ENCODE assay signal across 29 cellular contexts in genomic region chr1:203040518-203041275, GRCh38. TPM values are rescaled to one million over a fixed set of nuclear protein-coding genes. Genes with fewer than 3 reads are reported as not detected.
DNase-seq lines count a peak whose midpoint lies in the region; ATAC-seq, FAIRE-seq and TF ChIP-seq lines count a peak whose summit lies in the region.
"Had no signal": no experiment of that assay in that cellular context is flagged by ENCODE, and none has a peak within 500 bp of the region (broad histone marks: within the 10 kb centered on the region; RNA-seq: fewer than 3 reads in every experiment).

No MANE protein-coding gene starts in this region.

- H3K36me3 Mint-ChIP-seq in Caco-2 (ENCODE audit: insufficient read depth, unreplicated experiment) (peaks cover 5% of the 10 kb centered on the region), nephron (ENCODE audit: low read depth) (peaks cover 14% of the 10 kb centered on the region)
- no peaks in the 10 kb centered on the region for H3K36me3 Mint-ChIP-seq in activated T-cell treated with anti-CD3 and anti-CD28 coated beads, Interleukin-2, amount 50 U/mL, for 72 hours (ENCODE audit: insufficient read depth in 2 of 2)
- H3K36me3 Mint-ChIP-seq: IgD-negative memory B cell had no signal

- no peak overlapping the region for H3K27ac ChIP-seq in Karpas-422 (ENCODE audit: low read length)
- no peak overlapping the region for H3K27ac ChIP-seq in substantia nigra (ENCODE audit: low read depth, low read length, poor library complexity, severe bottlenecking)
- H3K27ac ChIP-seq: C4-2B, neutrophil, prostate gland, thoracic aorta, uterus had no signal

- H3K9ac ChIP-seq in Karpas-422 (ENCODE audit: low read length), result 0 out of 2 replicates have a peak overlapping the region, but pooled peaks have one; percentile 5

- no peaks in the 10 kb centered on the region for H3K9me3 ChIP-seq in Caco-2
- no peaks in the 10 kb centered on the region for H3K9me3 ChIP-seq in Karpas-422 (ENCODE audit: low read length)
- H3K9me3 ChIP-seq: MG63, neutrophil, prostate gland, thoracic aorta, uterus had no signal

- peak overlapping the region; percentile 50 for H3K27ac Mint-ChIP-seq in Caco-2 (ENCODE audit: unreplicated experiment)
- peak overlapping the region in 2 of 3 experiments; percentile 58 to 91 for H3K27ac Mint-ChIP-seq in nephron
- H3K27ac Mint-ChIP-seq in activated T-cell treated with anti-CD3 and anti-CD28 coated beads, Interleukin-2, amount 50 U/mL, for 72 hours, result no peak overlapping the region
- H3K27ac Mint-ChIP-seq: activated naive CD8-positive, alpha-beta T cell treated with anti-CD3 and anti-CD28 coated beads, Interleukin-2, amount 10 ng/mL, durations not matched to agents 7 days and 5 days; IgD-negative memory B cell had no signal

- H2AFZ ChIP-seq in Karpas-422 (ENCODE audit: low read length), result peak overlapping the region; percentile 11; the same call in 1 of the 2 replicates

- CTCF ChIA-PET in Caco-2 (lab: Charles Lee), result interaction anchor here (0.6 to 3.5 kb wide), 20 partner anchors 9 to 287 kb away, joined by 3 to 90 read pairs (median 5); partner anchors contain the start of genes ADORA1 and PPFIA4

- intact Hi-C loops in Caco-2 (cut with micrococcal nuclease; ENCODE audit: unreplicated experiment), result no loop called here

- peak in 1 of 2 experiments; percentile 21 for DNase-seq in Caco-2
- DNase-seq in Karpas-422, result peak; percentile 65
- DNase-seq in bronchial epithelial cell (ENCODE audit: low read depth), result peak; percentile 20
- no peak for DNase-seq in mucosa of gallbladder (ENCODE audit: low spot score)
- no peak for DNase-seq in substantia nigra (lab: John Stamatoyannopoulos, UW)
- no peak for DNase-seq in GDM1 (lab: John Stamatoyannopoulos, UW)
- no peak for DNase-seq in activated T-cell treated with anti-CD3 and anti-CD28 coated beads, Interleukin-2, amount 50 U/mL, for 72 hours
- DNase-seq: activated gamma-delta T cell; activated naive CD8-positive, alpha-beta T cell treated with anti-CD3 and anti-CD28 coated beads, Interleukin-2, amount 10 ng/mL, durations not matched to agents 7 days and 5 days; DMS79; GF-D8; MG63; NCI-H2029 treated with DMSO at 0.1 percent for 48 hours; NCI-H2227 treated with DMSO at 0.1 percent for 48 hours; NCI-H748 treated with DMSO at 0.1 percent for 48 hours; stimulated activated naive CD8-positive, alpha-beta T cell treated with anti-CD3 and anti-CD28 coated beads, Interleukin-15, Interleukin-2, amounts not matched to agents 100 U/mL and 50 U/mL, for 24 hours; T-helper 1 cell had no signal

- H3K4me3 ChIP-seq in Caco-2 (ENCODE audit: low read depth, low read length), result no peak overlapping the region
- no peak overlapping the region for H3K4me3 ChIP-seq in Karpas-422 (ENCODE audit: low read length)
- no peak overlapping the region for H3K4me3 ChIP-seq in bronchial epithelial cell (ENCODE audit: low read depth, low read length)
- H3K4me3 ChIP-seq: lung, MG63, prostate gland, thoracic aorta, uterus had no signal

- no peaks in the 10 kb centered on the region for H3K79me2 ChIP-seq in Karpas-422 (ENCODE audit: low read length)

- TF ChIP-seq CTCF in Caco-2 (IDR thresholded peaks at IDR 0.05; ENCODE audit: insufficient read depth in 1 of 2, low read depth in 1 of 2, low read length in 1 of 2, severe bottlenecking in 1 of 2, unreplicated experiment in 1 of 2) (no peak), bronchial epithelial cell (IDR thresholded peaks at IDR 0.05; ENCODE audit: insufficient read depth, low read length, severe bottlenecking) (no peak), nephron (IDR thresholded peaks at IDR 0.05; ENCODE audit: unreplicated experiment in 3 of 3) (peak in 1 of 3 experiments; percentile 7)

- H3K9me2 ChIP-seq in Karpas-422 (replicated peaks; ENCODE audit: insufficient read depth, low read length), result no peaks in the 10 kb centered on the region

- no peaks in the 10 kb centered on the region for H3K27me3 Mint-ChIP-seq in Caco-2 (ENCODE audit: insufficient read depth, unreplicated experiment)
- H3K27me3 Mint-ChIP-seq in nephron (ENCODE audit: low read depth), result peaks cover 3% of the 10 kb centered on the region
- H3K27me3 Mint-ChIP-seq in activated T-cell treated with anti-CD3 and anti-CD28 coated beads, Interleukin-2, amount 50 U/mL, for 72 hours (ENCODE audit: low read depth), result no peaks in the 10 kb centered on the region
- H3K27me3 Mint-ChIP-seq: activated naive CD8-positive, alpha-beta T cell treated with anti-CD3 and anti-CD28 coated beads, Interleukin-2, amount 10 ng/mL, durations not matched to agents 7 days and 5 days had no signal

- ATAC-seq in activated T-cell treated with anti-CD3 and anti-CD28 coated beads, Interleukin-2, amount 50 U/mL, for 72 hours (replicated peaks in 1 of 2), result no peak
- ATAC-seq: stimulated activated naive CD8-positive, alpha-beta T cell treated with anti-CD3 and anti-CD28 coated beads, Interleukin-15, Interleukin-2, amounts not matched to agents 100 U/mL and 50 U/mL, for 24 hours had no signal

- H4K20me1 ChIP-seq in Karpas-422 (ENCODE audit: insufficient read depth, low read depth, low read length), result no peaks in the 10 kb centered on the region

- peak overlapping the region; percentile 18 for H3K4me2 ChIP-seq in Karpas-422 (ENCODE audit: low read depth, low read length, poor library complexity, severe bottlenecking)

- H3K4me1 Mint-ChIP-seq in Caco-2 (ENCODE audit: low read depth, unreplicated experiment), result peaks cover 21% of the 10 kb centered on the region
- H3K4me1 Mint-ChIP-seq in nephron, result peaks cover 86% of the 10 kb centered on the region
- H3K4me1 Mint-ChIP-seq in activated T-cell treated with anti-CD3 and anti-CD28 coated beads, Interleukin-2, amount 50 U/mL, for 72 hours (ENCODE audit: low read depth), result no peaks in the 10 kb centered on the region

- H3K4me3 Mint-ChIP-seq in Caco-2 (ENCODE audit: unreplicated experiment) (no peak overlapping the region), nephron (peak overlapping the region in 2 of 3 experiments; percentile 54 to 63)
- H3K4me3 Mint-ChIP-seq in activated T-cell treated with anti-CD3 and anti-CD28 coated beads, Interleukin-2, amount 50 U/mL, for 72 hours, result no peak overlapping the region
- H3K4me3 Mint-ChIP-seq: activated naive CD8-positive, alpha-beta T cell treated with anti-CD3 and anti-CD28 coated beads, Interleukin-2, amount 10 ng/mL, durations not matched to agents 7 days and 5 days had no signal

- FAIRE-seq in bronchial epithelial cell (lab: Jason Lieb, UNC), result peak; percentile 87
- FAIRE-seq: H54, keratinocyte, TTC549 had no signal

- H3K9me3 Mint-ChIP-seq in Caco-2 (ENCODE audit: unreplicated experiment) (no peaks in the 10 kb centered on the region), nephron (no peaks in the 10 kb centered on the region)
- H3K9me3 Mint-ChIP-seq in activated T-cell treated with anti-CD3 and anti-CD28 coated beads, Interleukin-2, amount 50 U/mL, for 72 hours, result no peaks in the 10 kb centered on the region
- H3K9me3 Mint-ChIP-seq: activated naive CD8-positive, alpha-beta T cell treated with anti-CD3 and anti-CD28 coated beads, Interleukin-2, amount 10 ng/mL, durations not matched to agents 7 days and 5 days; IgD-negative memory B cell had no signal

- H3K4me1 ChIP-seq in Caco-2, result peaks cover 8% of the 10 kb centered on the region; the same call in 1 of the 2 replicates
- peaks cover 18% of the 10 kb centered on the region for H3K4me1 ChIP-seq in Karpas-422 (ENCODE audit: low read length)
- H3K4me1 ChIP-seq: prostate gland, uterus had no signal

- no TSS peak for BruUV-seq in Caco-2 (replicated peaks; lab: Mats Ljungman, UMichigan)

- H3K27me3 ChIP-seq in Caco-2 (replicated peaks; ENCODE audit: control insufficient read depth, insufficient read depth, low read length) (no peaks in the 10 kb centered on the region), Karpas-422 (ENCODE audit: low read length) (no peaks in the 10 kb centered on the region), bronchial epithelial cell (ENCODE audit: control insufficient read depth, insufficient read depth, low read length) (no peaks in the 10 kb centered on the region)
- H3K27me3 ChIP-seq: MG63, neutrophil, uterus had no signal

- POLR2A ChIA-PET in Caco-2 (lab: Charles Lee), result no interaction called here

- H3K36me3 ChIP-seq in Caco-2 (ENCODE audit: control insufficient read depth, insufficient read depth, low read length) (no peaks in the 10 kb centered on the region), Karpas-422 (ENCODE audit: insufficient read depth, low read length) (no peaks in the 10 kb centered on the region), bronchial epithelial cell (ENCODE audit: control insufficient read depth, insufficient read depth, low read length) (peaks cover 7% of the 10 kb centered on the region)
- H3K36me3 ChIP-seq: neutrophil, prostate gland, thoracic aorta, uterus had no signal

RNA-seq across cellular contexts. Expression of gene PPFIA4, which starts 14.4 kb away (rescaled TPM):
- total RNA-seq in Caco-2 (2022) (8.7 and 9.4 TPM in 2 replicates), bronchial epithelial cell (4.2 and 9.2 TPM in 2 replicates), mucosa of gallbladder (7.0 TPM)
- total RNA-seq in Karpas-422 (2014; rRNA removed; shearing (Covaris generic); ENCODE audit: low replicate concordance), result 0.04 TPM in 1 of 2 replicates, not detected in the other
- 10 to 100 TPM in 1 of 2 donors, 1 to 10 TPM in 1; 5.4 to 18.8 TPM for total RNA-seq in activated T-cell treated with anti-CD3 and anti-CD28 coated beads, Interleukin-2, amount 50 U/mL, for 72 hours

RNA-seq across cellular contexts. Expression of gene TMEM183A, which starts 33.5 kb away (rescaled TPM):
- 62.8 and 74.3 TPM in 2 replicates for total RNA-seq in Caco-2 (2022)
- total RNA-seq in Karpas-422 (2014; rRNA removed; shearing (Covaris generic); ENCODE audit: low replicate concordance), result 65.3 and 81.0 TPM in 2 replicates
- total RNA-seq in bronchial epithelial cell, result 102 and 126 TPM in 2 replicates
- total RNA-seq in mucosa of gallbladder, result 46.3 TPM
- total RNA-seq in activated T-cell treated with anti-CD3 and anti-CD28 coated beads, Interleukin-2, amount 50 U/mL, for 72 hours, result 10 to 100 TPM; 63.8 to 80.7 TPM

RNA-seq across cellular contexts. Expression of gene MYOG, which starts 45.1 kb away (rescaled TPM):
- total RNA-seq in Caco-2 (2022) (not detected in 2 replicates), bronchial epithelial cell (not detected in 2 replicates), mucosa of gallbladder (not detected)
- total RNA-seq in Karpas-422 (2014; rRNA removed; shearing (Covaris generic); ENCODE audit: low replicate concordance), result not detected in 2 replicates
- not detected for total RNA-seq in activated T-cell treated with anti-CD3 and anti-CD28 coated beads, Interleukin-2, amount 50 U/mL, for 72 hours
- total RNA-seq: activated naive CD8-positive, alpha-beta T cell treated with anti-CD3 and anti-CD28 coated beads, Interleukin-2, amount 10 ng/mL, durations not matched to agents 7 days and 5 days; chondrocyte; lung; thoracic aorta; uterus had no signal

Comparison
In these comparisons a context has a peak if more than half of its experiments do, and no peak if none do; other contexts are left out.
1. DNase-seq: peak in Karpas-422 (single experiment) and bronchial epithelial cell (single experiment); none in mucosa of gallbladder (single experiment), substantia nigra (0 of 49), GDM1 (single experiment) and activated T-cell treated with anti-CD3 and anti-CD28 coated beads, Interleukin-2, amount 50 U/mL, for 72 hours (0 of 2).
2. H3K4me3 Mint-ChIP-seq: peak in nephron (2 of 3); none in Caco-2 (single experiment) and activated T-cell treated with anti-CD3 and anti-CD28 coated beads, Interleukin-2, amount 50 U/mL, for 72 hours (0 of 2).